1 cellular context compared by ENCODE assay signal in genomic region chr12:2944401-2945047, GRCh38.
TF ChIP-seq lines count a peak whose summit lies in the region.

No MANE protein-coding gene starts in this region.

TF ChIP-seq in HepG2, 621 proteins besides CTCF, POLR2A, EP300 and RAD21 (continued from another document and continues in another):
- TF ChIP-seq ZBTB7B (CRISPR knock-in tag; IDR thresholded peaks at IDR 0.05) = no peak
- no peak for TF ChIP-seq PHF20 (CRISPR knock-in tag; IDR thresholded peaks at IDR 0.05)
- no peak for TF ChIP-seq ZNF383 (CRISPR knock-in tag; IDR thresholded peaks at IDR 0.05; ENCODE audit: borderline replicate concordance)
- TF ChIP-seq ZIK1 (CRISPR knock-in tag; IDR thresholded peaks at IDR 0.05; ENCODE audit: borderline replicate concordance, low read depth) = no peak
- no peak for TF ChIP-seq GMEB2 (CRISPR knock-in tag; IDR thresholded peaks at IDR 0.05; ENCODE audit: low read depth)
- no peak for TF ChIP-seq ZNF512B (CRISPR knock-in tag; IDR thresholded peaks at IDR 0.05; ENCODE audit: borderline replicate concordance)
- no peak for TF ChIP-seq CBX2 (IDR thresholded peaks at IDR 0.05; ENCODE audit: low read depth, low read length)
- no peak for TF ChIP-seq CBX2 (CRISPR knock-in tag; IDR thresholded peaks at IDR 0.05; ENCODE audit: low read depth)
- TF ChIP-seq ZNF432 (CRISPR knock-in tag; IDR thresholded peaks at IDR 0.05; ENCODE audit: borderline replicate concordance) = no peak
- no peak for TF ChIP-seq ZNF83 (CRISPR knock-in tag; IDR thresholded peaks at IDR 0.05; ENCODE audit: borderline replicate concordance)
- no peak for TF ChIP-seq CENPX (CRISPR knock-in tag; IDR thresholded peaks at IDR 0.05)
- no peak for TF ChIP-seq ZNF646 (CRISPR knock-in tag; IDR thresholded peaks at IDR 0.05)
- TF ChIP-seq FOXO4 (CRISPR knock-in tag; conservative IDR thresholded peaks at IDR 0.05) = 0 out of 2 replicates have a peak, but pooled peaks have one; percentile 16
- TF ChIP-seq MZF1 (CRISPR knock-in tag; IDR thresholded peaks at IDR 0.05; ENCODE audit: borderline replicate concordance) = no peak
- TF ChIP-seq KDM6A (CRISPR knock-in tag; IDR thresholded peaks at IDR 0.05; ENCODE audit: low read depth) = no peak
- no peak for TF ChIP-seq RFX3 (CRISPR knock-in tag; IDR thresholded peaks at IDR 0.05)
- no peak for TF ChIP-seq ZNF616 (CRISPR knock-in tag; IDR thresholded peaks at IDR 0.05; ENCODE audit: low read depth)
- no peak for TF ChIP-seq MBD4 (IDR thresholded peaks at IDR 0.05; ENCODE audit: borderline replicate concordance, low read length)
- TF ChIP-seq MED13 (CRISPR knock-in tag; IDR thresholded peaks at IDR 0.05) = no peak
- TF ChIP-seq KDM2A (CRISPR knock-in tag; IDR thresholded peaks at IDR 0.05; ENCODE audit: borderline replicate concordance, low read depth) = no peak; the same call in 1 of the 2 replicates
- TF ChIP-seq ZNF274 (CRISPR knock-in tag; IDR thresholded peaks at IDR 0.05) = no peak
- TF ChIP-seq ATAD3A (CRISPR knock-in tag; IDR thresholded peaks at IDR 0.05) = no peak
- no peak for TF ChIP-seq ZKSCAN5 (CRISPR knock-in tag; IDR thresholded peaks at IDR 0.05)
- no peak for TF ChIP-seq GABPA (IDR thresholded peaks at IDR 0.05; ENCODE audit: low read depth, low read length)
- TF ChIP-seq GABPA (CRISPR knock-in tag; IDR thresholded peaks at IDR 0.05; ENCODE audit: low read depth) = no peak
- TF ChIP-seq SP140L (CRISPR knock-in tag; IDR thresholded peaks at IDR 0.05; ENCODE audit: borderline replicate concordance) = no peak
- no peak for TF ChIP-seq IKZF1 (IDR thresholded peaks at IDR 0.05)
- no peak for TF ChIP-seq SOX5 (CRISPR knock-in tag; IDR thresholded peaks at IDR 0.05; ENCODE audit: borderline replicate concordance)
- no peak for TF ChIP-seq NR0B2 (CRISPR knock-in tag; IDR thresholded peaks at IDR 0.05)
- no peak for TF ChIP-seq ZHX1 (CRISPR knock-in tag; IDR thresholded peaks at IDR 0.05; ENCODE audit: low read depth)
- TF ChIP-seq ZNF557 (CRISPR knock-in tag; IDR thresholded peaks at IDR 0.05) = no peak
- no peak for TF ChIP-seq ZNF512 (CRISPR knock-in tag; IDR thresholded peaks at IDR 0.05)
- TF ChIP-seq HCFC1 (IDR thresholded peaks at IDR 0.05; ENCODE audit: low read depth, low read length) = no peak
- no peak for TF ChIP-seq E2F5 (CRISPR knock-in tag; conservative IDR thresholded peaks at IDR 0.05)
- no peak for TF ChIP-seq ZNF281 (CRISPR knock-in tag; IDR thresholded peaks at IDR 0.05; ENCODE audit: borderline replicate concordance)
- no peak for TF ChIP-seq CENPT (CRISPR knock-in tag; IDR thresholded peaks at IDR 0.05; ENCODE audit: low read depth)
- TF ChIP-seq RXRB (CRISPR knock-in tag; IDR thresholded peaks at IDR 0.05; ENCODE audit: borderline replicate concordance) = no peak; the same call in 1 of the 2 replicates
